In genomic region chr4:110867251-110867960, GRCh38 we compare ENCODE assay signal across 13 cellular contexts.
DNase-seq lines count a peak whose midpoint lies in the region; ATAC-seq lines count a peak whose summit lies in the region.
"Had no signal": no experiment of that assay in that cellular context is flagged by ENCODE, and none has a peak within 500 bp of the region (broad histone marks: within the 10 kb centered on the region; RNA-seq: fewer than 3 reads in every experiment).

No MANE protein-coding gene starts in this region.

- ATAC-seq in GM18519 (IDR thresholded peaks at IDR 0.05; ENCODE audit: low FRiP score, unreplicated experiment) (peak; percentile 73), GM21447 (IDR thresholded peaks at IDR 0.05; ENCODE audit: unreplicated experiment) (peak; percentile 55), HG03045 (IDR thresholded peaks at IDR 0.05; ENCODE audit: unreplicated experiment) (peak; percentile 60), right cardiac atrium (no peak)
- ATAC-seq in activated T-helper 17 cell treated with anti-CD3 and anti-CD28 coated beads, Interleukin-2, amount 50 U/mL, for 72 hours (replicated peaks) = peak; percentile 18

- WGBS in right cardiac atrium = 86% methylated on average over 3 of the region's 3 CpGs

- H3K4me1 Mint-ChIP-seq in activated T-helper 17 cell treated with anti-CD3 and anti-CD28 coated beads, Interleukin-2, amount 50 U/mL, for 72 hours = no peaks in the 10 kb centered on the region

- H3K27me3 ChIP-seq in right cardiac atrium (ENCODE audit: control insufficient read depth, insufficient read depth) = no peaks in the 10 kb centered on the region

- H3K27ac ChIP-seq in right cardiac atrium (ENCODE audit: low read length) = no peak overlapping the region
- H3K27ac ChIP-seq: PC-9, WERI-Rb-1 had no signal

- DNase-seq in hepatic stellate cell (ENCODE audit: low spot score) = no peak
- no peak for DNase-seq in right cardiac atrium
- no peak for DNase-seq in ACHN
- no peak for DNase-seq in NCI-H510A treated with DMSO at 0.1 percent for 48 hours (lab: John Stamatoyannopoulos, UW)
- DNase-seq: activated gamma-delta T cell treated with Interleukin-2 at 50 U/mL for 16 hours; CD4-positive, alpha-beta T cell; hypothalamus; PC-9; WERI-Rb-1 had no signal

- H3K4me3 Mint-ChIP-seq in activated T-helper 17 cell treated with anti-CD3 and anti-CD28 coated beads, Interleukin-2, amount 50 U/mL, for 72 hours = no peak overlapping the region
- H3K4me3 Mint-ChIP-seq: CD4-positive, alpha-beta T cell had no signal

- no peaks in the 10 kb centered on the region for H3K9me3 ChIP-seq in right cardiac atrium (ENCODE audit: control insufficient read depth, low read length)

- no peaks in the 10 kb centered on the region for H3K36me3 Mint-ChIP-seq in activated T-helper 17 cell treated with anti-CD3 and anti-CD28 coated beads, Interleukin-2, amount 50 U/mL, for 72 hours (ENCODE audit: low read depth)

- H3K4me3 ChIP-seq in right cardiac atrium (ENCODE audit: low read length) = no peak overlapping the region
- H3K4me3 ChIP-seq: PC-9 had no signal

- no peak overlapping the region for H3K27ac Mint-ChIP-seq in activated T-helper 17 cell treated with anti-CD3 and anti-CD28 coated beads, Interleukin-2, amount 50 U/mL, for 72 hours
- H3K27ac Mint-ChIP-seq: CD4-positive, alpha-beta T cell had no signal

- no peaks in the 10 kb centered on the region for H3K9me3 Mint-ChIP-seq in activated T-helper 17 cell treated with anti-CD3 and anti-CD28 coated beads, Interleukin-2, amount 50 U/mL, for 72 hours
- H3K9me3 Mint-ChIP-seq: CD4-positive, alpha-beta T cell had no signal

- H3K27me3 Mint-ChIP-seq in activated T-helper 17 cell treated with anti-CD3 and anti-CD28 coated beads, Interleukin-2, amount 50 U/mL, for 72 hours = no peaks in the 10 kb centered on the region
- H3K27me3 Mint-ChIP-seq: CD4-positive, alpha-beta T cell had no signal

- in situ Hi-C loops in ACHN (cut with HindIII; ENCODE audit: low pct_ligation_motif_present, low pct_unique_long_range_greater_than_20kb, low sequenced_read_pairs) = no loop called here

- no peaks in the 10 kb centered on the region for H3K4me1 ChIP-seq in right cardiac atrium (ENCODE audit: control insufficient read depth, insufficient read depth, low read length)

- intact Hi-C loops in right cardiac atrium (cut with DNase I) = no loop called here

Comparison
In these comparisons a context has a peak if more than half of its experiments do, and no peak if none do; other contexts are left out.
1. ATAC-seq: peak in GM18519 (single experiment), GM21447 (single experiment), HG03045 (single experiment) and activated T-helper 17 cell treated with anti-CD3 and anti-CD28 coated beads, Interleukin-2, amount 50 U/mL, for 72 hours (single experiment); none in right cardiac atrium (0 of 2).